19 cellular contexts compared by ENCODE assay signal in genomic region chr1:7575041-7575400, GRCh38.
DNase-seq lines count a peak whose midpoint lies in the region; ATAC-seq, FAIRE-seq and TF ChIP-seq lines count a peak whose summit lies in the region.
"Had no signal": no experiment of that assay in that cellular context is flagged by ENCODE, and none has a peak within 500 bp of the region (broad histone marks: within the 10 kb centered on the region; RNA-seq: fewer than 3 reads in every experiment).

No MANE protein-coding gene starts in this region.

- H3K36me3 ChIP-seq in bronchial epithelial cell (ENCODE audit: control insufficient read depth, insufficient read depth, low read length) (no peaks in the 10 kb centered on the region), pancreas (no peaks in the 10 kb centered on the region)

- WGBS in pancreas, 2 donors: 86 to 97% methylated on average over 2 of the region's 2 CpGs

- no peaks in the 10 kb centered on the region for H3K9me3 Mint-ChIP-seq in HFFc6
- H3K9me3 Mint-ChIP-seq: CD8-positive, alpha-beta T cell had no signal

- H3K4me3 ChIP-seq in bronchial epithelial cell (ENCODE audit: low read depth, low read length) (no peak overlapping the region), pancreas (no peak overlapping the region)
- H3K4me3 ChIP-seq: PC-9 had no signal

- no peaks in the 10 kb centered on the region for H3K9me3 ChIP-seq in pancreas

- no peak for TF ChIP-seq CTCF in bronchial epithelial cell (IDR thresholded peaks at IDR 0.05; ENCODE audit: insufficient read depth, low read length, severe bottlenecking)
- no peak for TF ChIP-seq CTCF in pancreas (IDR thresholded peaks at IDR 0.05)
- TF ChIP-seq CTCF in HFFc6 (IDR thresholded peaks at IDR 0.05): no peak

- DNase-seq in SK-MEL-5 (ENCODE audit: low read depth, low spot score) (peak; percentile 73), bronchial epithelial cell (ENCODE audit: low read depth) (no peak), pancreas (no peak), epidermal melanocyte (ENCODE audit: insufficient read length, low spot score) (no peak), HFFc6 (no peak)
- DNase-seq: CD8-positive, alpha-beta T cell; DND-41; H7; KBM-7; NCI-H1436; NCI-H187 treated with DMSO at 0.1 percent for 48 hours; NCI-H748 treated with DMSO at 0.1 percent for 48 hours; PC-9; RPMI8226 had no signal

- in situ Hi-C loops in SK-MEL-5 (cut with HindIII; ENCODE audit: low pct_unique_long_range_greater_than_20kb, low sequenced_read_pairs): no loop called here

- no peak overlapping the region for H3K4me3 Mint-ChIP-seq in HFFc6
- H3K4me3 Mint-ChIP-seq: CD8-positive, alpha-beta T cell had no signal

- H3K27ac Mint-ChIP-seq in HFFc6: no peak overlapping the region
- H3K27ac Mint-ChIP-seq: CD8-positive, alpha-beta T cell had no signal

- FAIRE-seq in bronchial epithelial cell (lab: Jason Lieb, UNC) (peak; percentile 75), pancreas (lab: Jason Lieb, UNC) (no peak)
- FAIRE-seq: GM12892, GM18507 had no signal

- H3K4me1 Mint-ChIP-seq in HFFc6 (ENCODE audit: low read depth): no peaks in the 10 kb centered on the region

- H3K4me1 ChIP-seq in pancreas: peaks cover 20 to 25% (median 21%) of the 10 kb centered on the region in 3 donors

- ATAC-seq in pancreas (no peak), GM19023 (IDR thresholded peaks at IDR 0.05; ENCODE audit: unreplicated experiment) (no peak), GM21576 (IDR thresholded peaks at IDR 0.05; ENCODE audit: unreplicated experiment) (no peak)
- ATAC-seq: CD8-positive, alpha-beta T cell; SK-N-SH treated with all-trans-retinoic acid at 6 μM for 48 hours had no signal

- peak overlapping the region in 3 of 4 donors; percentile 41 to 76 (median 56) for H3K27ac ChIP-seq in pancreas
- H3K27ac ChIP-seq: PC-9 had no signal

- H3K27me3 ChIP-seq in bronchial epithelial cell (ENCODE audit: control insufficient read depth, insufficient read depth, low read length) (no peaks in the 10 kb centered on the region), pancreas (no peaks in the 10 kb centered on the region)

- peaks cover 10% of the 10 kb centered on the region for H3K27me3 Mint-ChIP-seq in HFFc6 (ENCODE audit: insufficient read depth)

- no peaks in the 10 kb centered on the region for H3K36me3 Mint-ChIP-seq in HFFc6 (ENCODE audit: low read depth)
- H3K36me3 Mint-ChIP-seq: CD8-positive, alpha-beta T cell had no signal

- intact Hi-C loops in pancreas (cut with DNase I): no loop called here
